In genomic region chr12:77599782-77600491, GRCh38 we compare ENCODE assay signal across 12 cellular contexts.
A peak's percentile ranks its signal among the peaks of the same experiment; 100 is the strongest.
DNase-seq lines count a peak whose midpoint lies in the region; ATAC-seq lines count a peak whose summit lies in the region.
"Had no signal": no experiment of that assay in that cellular context is flagged by ENCODE, and none has a peak within 500 bp of the region (broad histone marks: within the 10 kb centered on the region; RNA-seq: fewer than 3 reads in every experiment).

No MANE protein-coding gene starts in this region.

- ATAC-seq in GM19463 (IDR thresholded peaks at IDR 0.05; ENCODE audit: unreplicated experiment) (peak; percentile 81), HG03045 (IDR thresholded peaks at IDR 0.05; ENCODE audit: unreplicated experiment) (peak; percentile 57)

- DNase-seq in DMS53 treated with DMSO at 0.1 percent for 48 hours (lab: John Stamatoyannopoulos, UW; ENCODE audit: unreplicated experiment) (peak; percentile 22), HT-29 (ENCODE audit: low spot score) (peak; percentile 67), midbrain (lab: John Stamatoyannopoulos, UW) (no peak), NOMO-1 treated with DMSO at 0.1 percent for 48 hours (lab: John Stamatoyannopoulos, UW; ENCODE audit: unreplicated experiment) (no peak), mesenteric fat pad (ENCODE audit: low spot score) (no peak), NCI-H774 (lab: John Stamatoyannopoulos, UW) (no peak)
- DNase-seq: islet precursor cell, naive B cell, NCI-H1105 treated with DMSO at 0.1 percent for 48 hours, NCI-H524 had no signal

Comparison
In these comparisons a context has a peak if more than half of its experiments do, and no peak if none do; other contexts are left out.
1. DNase-seq: peak in DMS53 treated with DMSO at 0.1 percent for 48 hours (single experiment) and HT-29 (single experiment); none in midbrain (single experiment), NOMO-1 treated with DMSO at 0.1 percent for 48 hours (single experiment), mesenteric fat pad (single experiment) and NCI-H774 (single experiment).